Comparison of ENCODE assay signal across 8 cellular contexts in the genomic region with DNA sequence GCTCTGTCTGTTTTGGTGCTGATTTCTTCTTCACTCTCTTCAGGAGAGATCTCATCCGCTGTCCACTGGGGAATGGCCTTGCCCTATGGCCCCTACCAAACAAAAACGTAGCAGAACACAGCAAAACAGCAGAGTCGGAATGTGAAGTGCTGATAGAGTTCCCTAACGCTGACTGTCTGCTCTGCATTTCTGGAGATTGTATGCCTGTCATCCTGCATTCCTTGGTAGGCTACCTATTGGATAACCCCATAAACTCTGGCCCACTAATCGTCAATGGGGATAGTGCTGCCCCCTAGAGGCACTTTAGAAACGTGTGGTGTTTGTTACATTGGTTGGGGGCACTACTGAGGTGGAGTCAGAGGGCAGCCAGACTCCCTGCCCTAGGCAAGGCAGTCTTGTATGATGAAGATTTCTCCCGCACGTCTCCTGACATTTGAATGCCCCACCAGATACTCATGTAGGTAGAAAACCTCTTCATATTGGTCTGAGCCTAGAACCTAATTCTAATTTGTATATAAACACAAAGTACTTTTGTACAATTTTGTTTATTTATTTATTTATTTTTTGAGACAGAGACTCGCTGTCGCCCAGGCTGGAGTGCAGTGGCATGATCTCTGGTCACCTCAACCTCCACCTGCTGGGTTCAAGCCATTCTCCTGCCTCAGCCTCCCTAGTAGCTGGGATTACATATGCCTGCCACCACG. TPM values are rescaled to one million over a fixed set of nuclear protein-coding genes. Genes with fewer than 3 reads are reported as not detected.
DNase-seq lines count a peak whose midpoint lies in the region; ATAC-seq and TF ChIP-seq lines count a peak whose summit lies in the region.

No MANE protein-coding gene starts in this region.

- no peak overlapping the region for H3K4me2 ChIP-seq in OCI-LY1 (ENCODE audit: low read length)

- DNase-seq in DMS53 (lab: John Stamatoyannopoulos, UW) (peak; percentile 84), globus pallidus (ENCODE audit: low spot score) (peak; percentile 57), ovary (peak; percentile 60 to 74 (median 65)), GF-D8 (lab: John Stamatoyannopoulos, UW) (no peak)
- DNase-seq in activated T-helper 9 cell treated with anti-CD3 and anti-CD28 coated beads, Interleukin-2, amount 50 U/mL, for 16 hours (ENCODE audit: low read depth) = peak; percentile 4

- no peak for TF ChIP-seq POLR2A in ovary (IDR thresholded peaks at IDR 0.05)

- no peaks in the 10 kb centered on the region for H3K36me3 ChIP-seq in OCI-LY1 (ENCODE audit: insufficient read depth, low read length)
- no peaks in the 10 kb centered on the region for H3K36me3 ChIP-seq in ovary

- H3K4me3 ChIP-seq in OCI-LY1 (ENCODE audit: low read depth, low read length, poor library complexity, severe bottlenecking) = no peak overlapping the region
- no peak overlapping the region for H3K4me3 ChIP-seq in ovary

- no peaks in the 10 kb centered on the region for H3K79me2 ChIP-seq in OCI-LY1 (ENCODE audit: insufficient read depth, low read length)

- H3K9ac ChIP-seq in OCI-LY1 (ENCODE audit: low read length) = no peak overlapping the region

- H3K27ac ChIP-seq in OCI-LY1 (ENCODE audit: low read depth, low read length, poor library complexity, severe bottlenecking) (no peak overlapping the region), ovary (peak overlapping the region; percentile 37 to 72)

- peak; percentile 90 for TF ChIP-seq RAD21 in Ishikawa (IDR thresholded peaks at IDR 0.05; ENCODE audit: low read depth)

- ATAC-seq in GM21619 (IDR thresholded peaks at IDR 0.05; ENCODE audit: unreplicated experiment) = no peak

- intact Hi-C loops in ovary (cut with DNase I) = no loop called here

- TF ChIP-seq CTCF in OCI-LY1 (IDR thresholded peaks at IDR 0.05; ENCODE audit: low read length) (peak; percentile 90), ovary (IDR thresholded peaks at IDR 0.05) (peak; percentile 41 to 84 (median 80))

- H3K9me3 ChIP-seq in OCI-LY1 (ENCODE audit: low read length) (no peaks in the 10 kb centered on the region), ovary (no peaks in the 10 kb centered on the region)

- H3K4me1 ChIP-seq in OCI-LY1 (ENCODE audit: insufficient read depth, low read length, severe bottlenecking) (no peaks in the 10 kb centered on the region), ovary (ENCODE audit: insufficient read depth) (peaks cover 5% of the 10 kb centered on the region)

- no peak for TF ChIP-seq EP300 in Ishikawa (IDR thresholded peaks at IDR 0.05; ENCODE audit: borderline replicate concordance)
- TF ChIP-seq EP300 in ovary (IDR thresholded peaks at IDR 0.05) = no peak

- H2AFZ ChIP-seq in OCI-LY1 (ENCODE audit: low read length) = no peak overlapping the region

- WGBS in ovary, 3 donors = 17 to 24% (median 22%) methylated on average over 11 of the region's 11 CpGs

- H3K9me2 ChIP-seq in OCI-LY1 (ENCODE audit: low read depth, low read length) = no peaks in the 10 kb centered on the region

- no peaks in the 10 kb centered on the region for H4K20me1 ChIP-seq in OCI-LY1 (ENCODE audit: insufficient read depth, low read length)

- H3F3A ChIP-seq in OCI-LY1 (ENCODE audit: insufficient read depth, low read length) = no peaks in the 10 kb centered on the region

- H3K27me3 ChIP-seq in OCI-LY1 (ENCODE audit: insufficient read depth, low read length) (no peaks in the 10 kb centered on the region), ovary (no peaks in the 10 kb centered on the region)

TF ChIP-seq in Ishikawa, 13 proteins besides CTCF, POLR2A, EP300 and RAD21:
- TF ChIP-seq, protein P1, sequence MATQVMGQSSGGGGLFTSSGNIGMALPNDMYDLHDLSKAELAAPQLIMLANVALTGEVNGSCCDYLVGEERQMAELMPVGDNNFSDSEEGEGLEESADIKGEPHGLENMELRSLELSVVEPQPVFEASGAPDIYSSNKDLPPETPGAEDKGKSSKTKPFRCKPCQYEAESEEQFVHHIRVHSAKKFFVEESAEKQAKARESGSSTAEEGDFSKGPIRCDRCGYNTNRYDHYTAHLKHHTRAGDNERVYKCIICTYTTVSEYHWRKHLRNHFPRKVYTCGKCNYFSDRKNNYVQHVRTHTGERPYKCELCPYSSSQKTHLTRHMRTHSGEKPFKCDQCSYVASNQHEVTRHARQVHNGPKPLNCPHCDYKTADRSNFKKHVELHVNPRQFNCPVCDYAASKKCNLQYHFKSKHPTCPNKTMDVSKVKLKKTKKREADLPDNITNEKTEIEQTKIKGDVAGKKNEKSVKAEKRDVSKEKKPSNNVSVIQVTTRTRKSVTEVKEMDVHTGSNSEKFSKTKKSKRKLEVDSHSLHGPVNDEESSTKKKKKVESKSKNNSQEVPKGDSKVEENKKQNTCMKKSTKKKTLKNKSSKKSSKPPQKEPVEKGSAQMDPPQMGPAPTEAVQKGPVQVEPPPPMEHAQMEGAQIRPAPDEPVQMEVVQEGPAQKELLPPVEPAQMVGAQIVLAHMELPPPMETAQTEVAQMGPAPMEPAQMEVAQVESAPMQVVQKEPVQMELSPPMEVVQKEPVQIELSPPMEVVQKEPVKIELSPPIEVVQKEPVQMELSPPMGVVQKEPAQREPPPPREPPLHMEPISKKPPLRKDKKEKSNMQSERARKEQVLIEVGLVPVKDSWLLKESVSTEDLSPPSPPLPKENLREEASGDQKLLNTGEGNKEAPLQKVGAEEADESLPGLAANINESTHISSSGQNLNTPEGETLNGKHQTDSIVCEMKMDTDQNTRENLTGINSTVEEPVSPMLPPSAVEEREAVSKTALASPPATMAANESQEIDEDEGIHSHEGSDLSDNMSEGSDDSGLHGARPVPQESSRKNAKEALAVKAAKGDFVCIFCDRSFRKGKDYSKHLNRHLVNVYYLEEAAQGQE (IDR thresholded peaks at IDR 0.05; ENCODE audit: low read depth) = no peak
- TF ChIP-seq TEAD4 (IDR thresholded peaks at IDR 0.05) = peak; percentile 58; the same call in 1 of the 2 replicates

RNA-seq across cellular contexts. Expression of a gene that starts 15.6 kb away (rescaled TPM):
- total RNA-seq in ovary = 10 to 100 TPM; 28.3 to 48.6 (median 39.7) TPM
- 10 to 100 TPM; 29.6 to 48.7 TPM for polyA plus RNA-seq in ovary
